ENCODE assay signal across 8 cellular contexts in genomic region chr9:134449180-134449916, GRCh38.
DNase-seq lines count a peak whose midpoint lies in the region; ATAC-seq, FAIRE-seq and TF ChIP-seq lines count a peak whose summit lies in the region.

No MANE protein-coding gene starts in this region.

- TF ChIP-seq CTCF in pancreas (IDR thresholded peaks at IDR 0.05) (peak; percentile 38 to 72 (median 56)), upper lobe of left lung (IDR thresholded peaks at IDR 0.05) (peak; percentile 81 to 96 (median 90))

- H3K27ac ChIP-seq in SK-N-MC (no peak overlapping the region), pancreas (no peak overlapping the region), upper lobe of left lung (no peak overlapping the region)

- peak; percentile 87 for DNase-seq in DMS114 treated with DMSO at 0.1 percent for 48 hours (lab: John Stamatoyannopoulos, UW; ENCODE audit: unreplicated experiment)
- DNase-seq in M059J (ENCODE audit: low read depth), result peak; percentile 93
- DNase-seq in SK-N-MC (ENCODE audit: low read depth, low spot score), result peak; percentile 89
- DNase-seq in activated naive CD4-positive, alpha-beta T cell treated with anti-CD3 and anti-CD28 coated beads for 36 hours, result peak; percentile 87
- peak; percentile 75 for DNase-seq in glomerular endothelial cell (ENCODE audit: extremely low read depth, low read depth, low spot score)
- DNase-seq in pancreas, result peak; percentile 72 to 88 (median 80)
- peak; percentile 32 to 95 for DNase-seq in upper lobe of left lung

- FAIRE-seq in pancreas (lab: Jason Lieb, UNC), result peak; percentile 86

- H3K36me3 ChIP-seq in SK-N-MC (ENCODE audit: insufficient read depth, low read length) (no peaks in the 10 kb centered on the region), pancreas (no peaks in the 10 kb centered on the region), upper lobe of left lung (no peaks in the 10 kb centered on the region)

- 16 to 17% methylated on average over 10 of the region's 10 CpGs for WGBS in pancreas, 2 donors
- 21 to 29% methylated on average over 7 to 10 of the region's 10 CpGs for WGBS in upper lobe of left lung, 2 donors

- ATAC-seq in GM21576 (IDR thresholded peaks at IDR 0.05; ENCODE audit: unreplicated experiment), result peak; percentile 87
- peak; percentile 92 to 99 (median 98) for ATAC-seq in pancreas
- peak; percentile 96 to 97 for ATAC-seq in upper lobe of left lung (ENCODE audit: low FRiP score in 2 of 2)

- no peaks in the 10 kb centered on the region for H3K27me3 ChIP-seq in pancreas
- no peaks in the 10 kb centered on the region for H3K27me3 ChIP-seq in upper lobe of left lung

- no peak overlapping the region for H3K27ac Mint-ChIP-seq in activated naive CD4-positive, alpha-beta T cell treated with anti-CD3 and anti-CD28 coated beads for 36 hours

- no peak overlapping the region for H3K4me3 ChIP-seq in SK-N-MC
- no peak overlapping the region for H3K4me3 ChIP-seq in pancreas
- H3K4me3 ChIP-seq in upper lobe of left lung, result no peak overlapping the region

- H3K4me1 Mint-ChIP-seq in activated naive CD4-positive, alpha-beta T cell treated with anti-CD3 and anti-CD28 coated beads for 36 hours (ENCODE audit: low read depth), result peaks cover 3% of the 10 kb centered on the region

- no peaks in the 10 kb centered on the region for H3K4me1 ChIP-seq in pancreas
- no peaks in the 10 kb centered on the region for H3K4me1 ChIP-seq in upper lobe of left lung

- no peak overlapping the region for H3K9ac ChIP-seq in SK-N-MC (ENCODE audit: insufficient read length)

- CTCF ChIA-PET in activated naive CD4-positive, alpha-beta T cell treated with anti-CD3 and anti-CD28 coated beads for 36 hours (lab: Charles Lee), result interaction anchor here (0.6 to 2.0 kb wide), 18 partner anchors 9 to 1099 kb away, joined by 3 to 7 read pairs (median 3); no protein-coding TSS in a partner anchor

- no peak overlapping the region for H3K4me3 Mint-ChIP-seq in activated naive CD4-positive, alpha-beta T cell treated with anti-CD3 and anti-CD28 coated beads for 36 hours

- intact Hi-C loops in activated naive CD4-positive, alpha-beta T cell treated with anti-CD3 and anti-CD28 coated beads for 36 hours (cut with micrococcal nuclease), result loop anchor here (1.0 to 5.0 kb wide), 4 partner anchors 193 to 409 kb away; partner anchors contain the start of gene COL5A1
- intact Hi-C loops in pancreas (cut with DNase I), result no loop called here

- H3K27me3 Mint-ChIP-seq in activated naive CD4-positive, alpha-beta T cell treated with anti-CD3 and anti-CD28 coated beads for 36 hours (ENCODE audit: low read depth), result no peaks in the 10 kb centered on the region

- H3K9me3 ChIP-seq in SK-N-MC (ENCODE audit: low read depth, low read length) (0 out of 2 replicates have a peak, but pooled peaks cover 7% of the 10 kb centered on the region), pancreas (no peaks in the 10 kb centered on the region), upper lobe of left lung (peaks cover 0 to 11% (median 2%) of the 10 kb centered on the region in 4 donors)

- peaks cover 1% of the 10 kb centered on the region for H3K36me3 Mint-ChIP-seq in activated naive CD4-positive, alpha-beta T cell treated with anti-CD3 and anti-CD28 coated beads for 36 hours (ENCODE audit: low read depth)

- no peak for TF ChIP-seq EP300 in upper lobe of left lung (IDR thresholded peaks at IDR 0.05)

- TF ChIP-seq POLR2A in upper lobe of left lung (IDR thresholded peaks at IDR 0.05), result no peak

- H3K9me3 Mint-ChIP-seq in activated naive CD4-positive, alpha-beta T cell treated with anti-CD3 and anti-CD28 coated beads for 36 hours, result peaks cover 8% of the 10 kb centered on the region
